In the genomic region with DNA sequence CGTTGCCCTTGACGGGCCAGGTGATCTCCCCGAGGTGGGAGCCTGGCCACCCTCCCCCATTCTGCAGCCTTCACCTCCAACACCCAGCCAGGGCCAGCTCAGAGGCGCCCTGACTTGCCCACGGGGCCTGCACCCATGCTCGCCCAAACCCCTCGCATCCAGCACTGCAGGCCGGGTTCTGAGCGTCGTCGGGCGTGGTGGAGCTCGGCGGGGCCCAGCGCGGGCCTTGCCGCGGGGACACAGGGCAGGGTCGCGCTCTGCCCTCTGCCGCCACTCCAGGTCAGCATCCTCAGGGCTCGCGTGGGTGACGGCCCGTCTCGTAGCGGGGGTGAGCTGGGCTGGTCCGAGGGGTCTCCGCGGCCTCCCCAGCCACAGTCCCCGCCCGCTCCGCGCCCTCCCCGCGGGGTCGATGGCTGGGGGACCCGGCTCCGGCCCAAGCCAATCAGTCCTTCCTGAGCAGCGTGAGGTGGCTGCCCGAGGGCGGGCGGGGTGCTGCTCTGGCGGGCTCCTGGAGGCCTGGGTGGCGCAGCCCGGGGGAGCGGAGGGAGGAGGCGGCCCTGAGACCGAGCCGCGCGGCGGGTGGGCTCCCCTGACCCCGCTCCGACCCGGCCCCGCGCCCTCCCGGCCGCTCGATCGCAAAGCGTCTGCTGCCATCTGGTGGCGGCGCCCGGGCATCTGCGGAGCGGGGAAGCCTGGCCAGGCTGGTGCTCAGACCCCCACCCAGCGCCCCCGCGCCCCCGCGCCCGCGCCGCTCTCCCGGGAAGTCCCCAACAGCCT, we compare ENCODE assay signal across 1 cellular context.
A peak's percentile ranks its signal among the peaks of the same experiment; 100 is the strongest.
TF ChIP-seq lines count a peak whose summit lies in the region.

No MANE protein-coding gene starts in this region.

TF ChIP-seq in HEK293, 187 proteins besides CTCF, POLR2A, EP300 and RAD21 (continued from another document):
- TF ChIP-seq, protein P1, sequence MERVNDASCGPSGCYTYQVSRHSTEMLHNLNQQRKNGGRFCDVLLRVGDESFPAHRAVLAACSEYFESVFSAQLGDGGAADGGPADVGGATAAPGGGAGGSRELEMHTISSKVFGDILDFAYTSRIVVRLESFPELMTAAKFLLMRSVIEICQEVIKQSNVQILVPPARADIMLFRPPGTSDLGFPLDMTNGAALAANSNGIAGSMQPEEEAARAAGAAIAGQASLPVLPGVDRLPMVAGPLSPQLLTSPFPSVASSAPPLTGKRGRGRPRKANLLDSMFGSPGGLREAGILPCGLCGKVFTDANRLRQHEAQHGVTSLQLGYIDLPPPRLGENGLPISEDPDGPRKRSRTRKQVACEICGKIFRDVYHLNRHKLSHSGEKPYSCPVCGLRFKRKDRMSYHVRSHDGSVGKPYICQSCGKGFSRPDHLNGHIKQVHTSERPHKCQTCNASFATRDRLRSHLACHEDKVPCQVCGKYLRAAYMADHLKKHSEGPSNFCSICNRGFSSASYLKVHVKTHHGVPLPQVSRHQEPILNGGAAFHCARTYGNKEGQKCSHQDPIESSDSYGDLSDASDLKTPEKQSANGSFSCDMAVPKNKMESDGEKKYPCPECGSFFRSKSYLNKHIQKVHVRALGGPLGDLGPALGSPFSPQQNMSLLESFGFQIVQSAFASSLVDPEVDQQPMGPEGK (tag by site-specific recombination; IDR thresholded peaks at IDR 0.05): peak; percentile 92
- TF ChIP-seq ZNF600 (tag by site-specific recombination; IDR thresholded peaks at IDR 0.05) (peak; percentile 90), GFI1B (tag by site-specific recombination; IDR thresholded peaks at IDR 0.05) (no peak), ZNF335 (tag by site-specific recombination; conservative IDR thresholded peaks at IDR 0.05) (peak; percentile 55; the same call in 1 of the 2 replicates), ZNF776 (tag by site-specific recombination; IDR thresholded peaks at IDR 0.05; ENCODE audit: borderline replicate concordance) (no peak), ZBTB21 (tag by site-specific recombination; IDR thresholded peaks at IDR 0.05) (no peak), ZNF302 (tag by site-specific recombination; IDR thresholded peaks at IDR 0.05; ENCODE audit: low read depth) (no peak), ZNF354C (tag by site-specific recombination; IDR thresholded peaks at IDR 0.05; ENCODE audit: borderline replicate concordance, low read depth) (no peak), BCL11B (tag by site-specific recombination; IDR thresholded peaks at IDR 0.05; ENCODE audit: low read depth) (peak; percentile 95), ZNF341 (tag by site-specific recombination; IDR thresholded peaks at IDR 0.05; ENCODE audit: low read depth) (peak; percentile 73), ZNF791 (tag by site-specific recombination; IDR thresholded peaks at IDR 0.05) (no peak), ZNF19 (tag by site-specific recombination; IDR thresholded peaks at IDR 0.05; ENCODE audit: low read depth) (no peak), GLIS2 (tag by site-specific recombination; IDR thresholded peaks at IDR 0.05) (peak; percentile 98), ZNF792 (tag by site-specific recombination; IDR thresholded peaks at IDR 0.05) (no peak), ZNF558 (tag by site-specific recombination; IDR thresholded peaks at IDR 0.05) (no peak), HOXC10 (CRISPR knock-in tag; IDR thresholded peaks at IDR 0.05) (no peak), ZNF555 (tag by site-specific recombination; conservative IDR thresholded peaks at IDR 0.05) (no peak), ZNF202 (tag by site-specific recombination; IDR thresholded peaks at IDR 0.05; ENCODE audit: borderline replicate concordance) (no peak; the same call in 1 of the 2 replicates), ZNF521 (tag by site-specific recombination; IDR thresholded peaks at IDR 0.05) (no peak), KLF10 (tag by site-specific recombination; IDR thresholded peaks at IDR 0.05) (peak; percentile 69)
- TF ChIP-seq, protein P2, sequence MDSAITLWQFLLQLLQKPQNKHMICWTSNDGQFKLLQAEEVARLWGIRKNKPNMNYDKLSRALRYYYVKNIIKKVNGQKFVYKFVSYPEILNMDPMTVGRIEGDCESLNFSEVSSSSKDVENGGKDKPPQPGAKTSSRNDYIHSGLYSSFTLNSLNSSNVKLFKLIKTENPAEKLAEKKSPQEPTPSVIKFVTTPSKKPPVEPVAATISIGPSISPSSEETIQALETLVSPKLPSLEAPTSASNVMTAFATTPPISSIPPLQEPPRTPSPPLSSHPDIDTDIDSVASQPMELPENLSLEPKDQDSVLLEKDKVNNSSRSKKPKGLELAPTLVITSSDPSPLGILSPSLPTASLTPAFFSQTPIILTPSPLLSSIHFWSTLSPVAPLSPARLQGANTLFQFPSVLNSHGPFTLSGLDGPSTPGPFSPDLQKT (IDR thresholded peaks at IDR 0.05; ENCODE audit: borderline replicate concordance, low read depth, low read length): no peak; the same call in 1 of the 2 replicates
- TF ChIP-seq, protein P3, sequence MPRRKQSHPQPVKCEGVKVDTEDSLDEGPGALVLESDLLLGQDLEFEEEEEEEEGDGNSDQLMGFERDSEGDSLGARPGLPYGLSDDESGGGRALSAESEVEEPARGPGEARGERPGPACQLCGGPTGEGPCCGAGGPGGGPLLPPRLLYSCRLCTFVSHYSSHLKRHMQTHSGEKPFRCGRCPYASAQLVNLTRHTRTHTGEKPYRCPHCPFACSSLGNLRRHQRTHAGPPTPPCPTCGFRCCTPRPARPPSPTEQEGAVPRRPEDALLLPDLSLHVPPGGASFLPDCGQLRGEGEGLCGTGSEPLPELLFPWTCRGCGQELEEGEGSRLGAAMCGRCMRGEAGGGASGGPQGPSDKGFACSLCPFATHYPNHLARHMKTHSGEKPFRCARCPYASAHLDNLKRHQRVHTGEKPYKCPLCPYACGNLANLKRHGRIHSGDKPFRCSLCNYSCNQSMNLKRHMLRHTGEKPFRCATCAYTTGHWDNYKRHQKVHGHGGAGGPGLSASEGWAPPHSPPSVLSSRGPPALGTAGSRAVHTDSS (tag by site-specific recombination; IDR thresholded peaks at IDR 0.05): peak; percentile 22; the same call in 1 of the 2 replicates
- TF ChIP-seq, protein P4, sequence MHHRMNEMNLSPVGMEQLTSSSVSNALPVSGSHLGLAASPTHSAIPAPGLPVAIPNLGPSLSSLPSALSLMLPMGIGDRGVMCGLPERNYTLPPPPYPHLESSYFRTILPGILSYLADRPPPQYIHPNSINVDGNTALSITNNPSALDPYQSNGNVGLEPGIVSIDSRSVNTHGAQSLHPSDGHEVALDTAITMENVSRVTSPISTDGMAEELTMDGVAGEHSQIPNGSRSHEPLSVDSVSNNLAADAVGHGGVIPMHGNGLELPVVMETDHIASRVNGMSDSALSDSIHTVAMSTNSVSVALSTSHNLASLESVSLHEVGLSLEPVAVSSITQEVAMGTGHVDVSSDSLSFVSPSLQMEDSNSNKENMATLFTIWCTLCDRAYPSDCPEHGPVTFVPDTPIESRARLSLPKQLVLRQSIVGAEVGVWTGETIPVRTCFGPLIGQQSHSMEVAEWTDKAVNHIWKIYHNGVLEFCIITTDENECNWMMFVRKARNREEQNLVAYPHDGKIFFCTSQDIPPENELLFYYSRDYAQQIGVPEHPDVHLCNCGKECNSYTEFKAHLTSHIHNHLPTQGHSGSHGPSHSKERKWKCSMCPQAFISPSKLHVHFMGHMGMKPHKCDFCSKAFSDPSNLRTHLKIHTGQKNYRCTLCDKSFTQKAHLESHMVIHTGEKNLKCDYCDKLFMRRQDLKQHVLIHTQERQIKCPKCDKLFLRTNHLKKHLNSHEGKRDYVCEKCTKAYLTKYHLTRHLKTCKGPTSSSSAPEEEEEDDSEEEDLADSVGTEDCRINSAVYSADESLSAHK (tag by site-specific recombination; IDR thresholded peaks at IDR 0.05): no peak
- TF ChIP-seq, protein P5, sequence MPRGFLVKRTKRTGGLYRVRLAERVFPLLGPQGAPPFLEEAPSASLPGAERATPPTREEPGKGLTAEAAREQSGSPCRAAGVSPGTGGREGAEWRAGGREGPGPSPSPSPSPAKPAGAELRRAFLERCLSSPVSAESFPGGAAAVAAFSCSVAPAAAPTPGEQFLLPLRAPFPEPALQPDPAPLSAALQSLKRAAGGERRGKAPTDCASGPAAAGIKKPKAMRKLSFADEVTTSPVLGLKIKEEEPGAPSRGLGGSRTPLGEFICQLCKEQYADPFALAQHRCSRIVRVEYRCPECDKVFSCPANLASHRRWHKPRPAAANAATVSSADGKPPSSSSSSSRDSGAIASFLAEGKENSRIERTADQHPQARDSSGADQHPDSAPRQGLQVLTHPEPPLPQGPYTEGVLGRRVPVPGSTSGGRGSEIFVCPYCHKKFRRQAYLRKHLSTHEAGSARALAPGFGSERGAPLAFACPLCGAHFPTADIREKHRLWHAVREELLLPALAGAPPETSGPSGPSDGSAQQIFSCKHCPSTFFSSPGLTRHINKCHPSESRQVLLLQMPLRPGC (tag by site-specific recombination; IDR thresholded peaks at IDR 0.05): no peak
